Comparison of ENCODE assay signal across 12 cellular contexts in the genomic region with DNA sequence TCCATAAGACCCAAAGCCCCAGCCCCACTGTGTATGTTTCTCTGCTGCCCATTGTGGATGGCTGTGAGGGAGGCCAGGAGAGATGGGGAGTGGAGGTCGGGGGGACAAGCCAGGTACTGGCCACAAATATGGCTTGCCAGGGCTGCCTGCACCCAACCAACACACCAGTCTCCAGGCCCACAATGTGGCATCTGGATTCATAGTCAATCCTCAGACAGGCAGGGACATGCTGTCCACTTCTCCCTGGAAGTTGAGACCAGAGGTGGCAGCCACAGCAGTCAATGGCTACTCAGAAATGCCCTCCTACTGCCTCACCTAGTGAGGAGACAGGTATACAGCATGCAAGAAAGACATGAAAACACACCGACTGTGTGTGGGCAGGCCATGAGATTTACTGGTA.
A peak's percentile ranks its signal among the peaks of the same experiment; 100 is the strongest.
DNase-seq lines count a peak whose midpoint lies in the region; ATAC-seq and TF ChIP-seq lines count a peak whose summit lies in the region.
"Had no signal": no experiment of that assay in that cellular context is flagged by ENCODE, and none has a peak within 500 bp of the region (broad histone marks: within the 10 kb centered on the region; RNA-seq: fewer than 3 reads in every experiment).

No MANE protein-coding gene starts in this region.

- H3K9me3 ChIP-seq in breast epithelium (no peaks in the 10 kb centered on the region), liver (ENCODE audit: control insufficient read depth in 4 of 4, low read length in 3 of 4) (no peaks in the 10 kb centered on the region), stomach (no peaks in the 10 kb centered on the region)

- H3K36me3 ChIP-seq in breast epithelium (no peaks in the 10 kb centered on the region), liver (ENCODE audit: control insufficient read depth in 4 of 4, insufficient read depth in 3 of 4, low read depth in 1 of 4, low read length in 3 of 4) (peaks cover 0 to 10% (median 6%) of the 10 kb centered on the region in 4 donors), stomach (no peaks in the 10 kb centered on the region)

- 83% methylated on average over 2 of the region's 2 CpGs for WGBS in liver
- WGBS in stomach, 5 donors, result 36 to 57% (median 48%) methylated on average over 2 of the region's 2 CpGs

- H3K36me3 Mint-ChIP-seq in HFFc6 (ENCODE audit: low read depth), result peaks cover 18% of the 10 kb centered on the region

- no peak for TF ChIP-seq RAD21 in liver (IDR thresholded peaks at IDR 0.05)

- no peak for TF ChIP-seq CTCF in HFFc6 (IDR thresholded peaks at IDR 0.05)
- no peak for TF ChIP-seq CTCF in breast epithelium (IDR thresholded peaks at IDR 0.05)
- TF ChIP-seq CTCF in liver (IDR thresholded peaks at IDR 0.05; ENCODE audit: low read depth, low read length, missing input control), result no peak
- TF ChIP-seq CTCF in stomach (IDR thresholded peaks at IDR 0.05), result no peak

- TF ChIP-seq POLR2A in breast epithelium (IDR thresholded peaks at IDR 0.05) (no peak), stomach (IDR thresholded peaks at IDR 0.05) (no peak)

- intact Hi-C loops in breast epithelium (cut with DNase I; ENCODE audit: low total_unique reads), result no loop called here
- intact Hi-C loops in stomach (cut with DNase I; ENCODE audit: low total_unique reads), result no loop called here

- H3K9ac ChIP-seq in liver (ENCODE audit: low read depth in 1 of 2, low read length in 2 of 2), result no peak overlapping the region

- peaks cover 6% of the 10 kb centered on the region for H3K27me3 Mint-ChIP-seq in HFFc6 (ENCODE audit: insufficient read depth)

- TF ChIP-seq EP300 in stomach (IDR thresholded peaks at IDR 0.05), result no peak

- peaks cover 0 to 3% of the 10 kb centered on the region in 2 donors for H3K27me3 ChIP-seq in breast epithelium
- no peaks in the 10 kb centered on the region for H3K27me3 ChIP-seq in liver (ENCODE audit: control insufficient read depth in 4 of 4, insufficient read depth in 4 of 4, low read length in 3 of 4)
- no peaks in the 10 kb centered on the region for H3K27me3 ChIP-seq in stomach

- peaks cover 77% of the 10 kb centered on the region for H3K4me1 Mint-ChIP-seq in HFFc6 (ENCODE audit: low read depth)

- H3K4me1 ChIP-seq in breast epithelium (peaks cover 0 to 16% of the 10 kb centered on the region in 2 donors), liver (ENCODE audit: control insufficient read depth in 4 of 4, insufficient read depth in 4 of 4, low read length in 3 of 4) (peaks cover 11 to 34% (median 23%) of the 10 kb centered on the region in 4 donors), stomach (peaks cover 62 to 71% (median 68%) of the 10 kb centered on the region in 4 donors)

- H3K4me3 ChIP-seq in breast epithelium, result no peak overlapping the region
- H3K4me3 ChIP-seq in liver (ENCODE audit: low read depth in 1 of 3, low read length in 3 of 3), result no peak overlapping the region
- H3K4me3 ChIP-seq in stomach, result no peak overlapping the region
- H3K4me3 ChIP-seq: lung had no signal

- peak overlapping the region; percentile 94 for H3K27ac Mint-ChIP-seq in HFFc6

- H3K27ac ChIP-seq in breast epithelium (peak overlapping the region; percentile 81 to 93), liver (ENCODE audit: low read depth in 1 of 2, low read length in 2 of 2) (peak overlapping the region; percentile 38 to 77), stomach (peak overlapping the region; percentile 78 to 93 (median 86))

- ATAC-seq in GM21737 (IDR thresholded peaks at IDR 0.05; ENCODE audit: unreplicated experiment) (no peak), HG03025 (IDR thresholded peaks at IDR 0.05; ENCODE audit: low FRiP score, unreplicated experiment) (no peak)

- H3K4me3 Mint-ChIP-seq in HFFc6, result peak overlapping the region; percentile 59
- H3K4me3 Mint-ChIP-seq: activated naive CD8-positive, alpha-beta T cell treated with anti-CD3 and anti-CD28 coated beads, Interleukin-2, amount 50 U/mL, for 24 hours had no signal

- DNase-seq in HFFc6, result no peak
- no peak for DNase-seq in breast epithelium (ENCODE audit: low spot score in 2 of 2)
- no peak for DNase-seq in stomach
- no peak for DNase-seq in CD1c-positive myeloid dendritic cell (ENCODE audit: extremely low spot score)
- no peak for DNase-seq in NCI-H146 (lab: John Stamatoyannopoulos, UW)
- DNase-seq: activated CD4-positive, CD25-positive, alpha-beta regulatory T cell; occipital lobe had no signal

- H3K9me3 Mint-ChIP-seq in HFFc6, result no peaks in the 10 kb centered on the region
- H3K9me3 Mint-ChIP-seq: activated naive CD8-positive, alpha-beta T cell treated with anti-CD3 and anti-CD28 coated beads, Interleukin-2, amount 50 U/mL, for 24 hours had no signal

TF ChIP-seq in liver, 16 proteins besides CTCF, POLR2A, EP300 and RAD21:
- no peak for TF ChIP-seq NR2F2 (IDR thresholded peaks at IDR 0.05)
- TF ChIP-seq, protein P1, sequence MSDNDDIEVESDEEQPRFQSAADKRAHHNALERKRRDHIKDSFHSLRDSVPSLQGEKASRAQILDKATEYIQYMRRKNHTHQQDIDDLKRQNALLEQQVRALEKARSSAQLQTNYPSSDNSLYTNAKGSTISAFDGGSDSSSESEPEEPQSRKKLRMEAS (IDR thresholded peaks at IDR 0.05), result no peak
- TF ChIP-seq GABPA (IDR thresholded peaks at IDR 0.05 in 1 of 2, conservative IDR thresholded peaks at IDR 0.05 in 1 of 2), result no peak
- TF ChIP-seq, protein P2, sequence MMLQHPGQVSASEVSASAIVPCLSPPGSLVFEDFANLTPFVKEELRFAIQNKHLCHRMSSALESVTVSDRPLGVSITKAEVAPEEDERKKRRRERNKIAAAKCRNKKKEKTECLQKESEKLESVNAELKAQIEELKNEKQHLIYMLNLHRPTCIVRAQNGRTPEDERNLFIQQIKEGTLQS (IDR thresholded peaks at IDR 0.05), result no peak
- TF ChIP-seq EGR1 (IDR thresholded peaks at IDR 0.05; ENCODE audit: low read depth in 2 of 2), result no peak
- TF ChIP-seq, protein P3, sequence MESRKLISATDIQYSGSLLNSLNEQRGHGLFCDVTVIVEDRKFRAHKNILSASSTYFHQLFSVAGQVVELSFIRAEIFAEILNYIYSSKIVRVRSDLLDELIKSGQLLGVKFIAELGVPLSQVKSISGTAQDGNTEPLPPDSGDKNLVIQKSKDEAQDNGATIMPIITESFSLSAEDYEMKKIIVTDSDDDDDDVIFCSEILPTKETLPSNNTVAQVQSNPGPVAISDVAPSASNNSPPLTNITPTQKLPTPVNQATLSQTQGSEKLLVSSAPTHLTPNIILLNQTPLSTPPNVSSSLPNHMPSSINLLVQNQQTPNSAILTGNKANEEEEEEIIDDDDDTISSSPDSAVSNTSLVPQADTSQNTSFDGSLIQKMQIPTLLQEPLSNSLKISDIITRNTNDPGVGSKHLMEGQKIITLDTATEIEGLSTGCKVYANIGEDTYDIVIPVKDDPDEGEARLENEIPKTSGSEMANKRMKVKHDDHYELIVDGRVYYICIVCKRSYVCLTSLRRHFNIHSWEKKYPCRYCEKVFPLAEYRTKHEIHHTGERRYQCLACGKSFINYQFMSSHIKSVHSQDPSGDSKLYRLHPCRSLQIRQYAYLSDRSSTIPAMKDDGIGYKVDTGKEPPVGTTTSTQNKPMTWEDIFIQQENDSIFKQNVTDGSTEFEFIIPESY (IDR thresholded peaks at IDR 0.05), result no peak
- no peak for TF ChIP-seq HNF4A (conservative IDR thresholded peaks at IDR 0.05)
- no peak for TF ChIP-seq HNF4G (IDR thresholded peaks at IDR 0.05)
- TF ChIP-seq JUND (IDR thresholded peaks at IDR 0.05), result no peak
- no peak for TF ChIP-seq FOXA2 (IDR thresholded peaks at IDR 0.05)
- TF ChIP-seq SP1 (IDR thresholded peaks at IDR 0.05), result no peak
- TF ChIP-seq RXRA (IDR thresholded peaks at IDR 0.05), result no peak
- TF ChIP-seq YY1 (IDR thresholded peaks at IDR 0.05), result no peak
TF ChIP-seq in liver: peak in this region for 0.
